ENCODE assay signal across 19 cellular contexts in genomic region chr1:116764906-116765862, GRCh38. TPM values are rescaled to one million over a fixed set of nuclear protein-coding genes. Genes with fewer than 3 reads are reported as not detected.
DNase-seq lines count a peak whose midpoint lies in the region; ATAC-seq and TF ChIP-seq lines count a peak whose summit lies in the region.
"Had no signal": no experiment of that assay in that cellular context is flagged by ENCODE, and none has a peak within 500 bp of the region (broad histone marks: within the 10 kb centered on the region; RNA-seq: fewer than 3 reads in every experiment).

No MANE protein-coding gene starts in this region.

- H3K4me3 ChIP-seq in stomach: no peak overlapping the region
- H3K4me3 ChIP-seq: body of pancreas had no signal

- TF ChIP-seq CTCF in stomach (IDR thresholded peaks at IDR 0.05): no peak

- intact Hi-C loops in activated naive CD4-positive, alpha-beta T cell treated with anti-CD3 and anti-CD28 coated beads for 36 hours (cut with micrococcal nuclease): loop anchor here (1.0 to 5.0 kb wide), 8 partner anchors 7 to 613 kb away; no protein-coding TSS in a partner anchor
- intact Hi-C loops in stomach (cut with DNase I; ENCODE audit: low total_unique reads): no loop called here

- no peaks in the 10 kb centered on the region for H3K36me3 ChIP-seq in stomach

- H3K27ac ChIP-seq in stomach: peak overlapping the region in 4 of 5 donors; percentile 10 to 51 (median 18)
- H3K27ac ChIP-seq: body of pancreas, RWPE1 had no signal

- no peaks in the 10 kb centered on the region for H3K27me3 Mint-ChIP-seq in activated naive CD4-positive, alpha-beta T cell treated with anti-CD3 and anti-CD28 coated beads for 36 hours (ENCODE audit: low read depth)
- H3K27me3 Mint-ChIP-seq in activated CD8-positive, alpha-beta T cell treated with anti-CD3 and anti-CD28 coated beads, Interleukin-2, amount 10 ng/mL, durations not matched to agents 7 days and 5 days (ENCODE audit: low read depth): no peaks in the 10 kb centered on the region
- H3K27me3 Mint-ChIP-seq in effector memory CD8-positive, alpha-beta T cell: no peaks in the 10 kb centered on the region

- H3K27ac Mint-ChIP-seq in activated naive CD4-positive, alpha-beta T cell treated with anti-CD3 and anti-CD28 coated beads for 36 hours: peak overlapping the region; percentile 100
- peak overlapping the region; percentile 99 for H3K27ac Mint-ChIP-seq in activated CD8-positive, alpha-beta T cell treated with anti-CD3 and anti-CD28 coated beads, Interleukin-2, amount 10 ng/mL, durations not matched to agents 7 days and 5 days
- H3K27ac Mint-ChIP-seq in effector memory CD8-positive, alpha-beta T cell: peak overlapping the region; percentile 96 to 97
- H3K27ac Mint-ChIP-seq: nephron had no signal

- no peak for TF ChIP-seq EP300 in stomach (IDR thresholded peaks at IDR 0.05)

- H3K4me1 ChIP-seq in stomach: peaks cover 0 to 18% (median 0%) of the 10 kb centered on the region in 4 donors

- peak; percentile 12 for DNase-seq in activated naive CD4-positive, alpha-beta T cell treated with anti-CD3 and anti-CD28 coated beads for 36 hours
- DNase-seq in activated naive CD4-positive, alpha-beta T cell treated with Interleukin-2 at 50 U/mL for 16 hours: no peak
- no peak for DNase-seq in activated CD8-positive, alpha-beta T cell treated with anti-CD3 and anti-CD28 coated beads, Interleukin-2, amount 10 ng/mL, durations not matched to agents 7 days and 5 days
- no peak for DNase-seq in effector memory CD8-positive, alpha-beta T cell
- no peak for DNase-seq in stomach
- DNase-seq in dedifferentiated amniotic fluid mesenchymal stem cell (ENCODE audit: extremely low spot score): no peak
- DNase-seq in HuH-7.5 (ENCODE audit: low spot score): no peak
- DNase-seq: body of pancreas; dermis blood vessel endothelial cell; glutamatergic neuron; H7; NCI-H2227 treated with DMSO at 0.1 percent for 48 hours; stimulated activated CD4-positive, alpha-beta T cell treated with anti-CD3 and anti-CD28 coated beads, Interleukin-12 subunit alpha, Interleukin-12 subunit beta, amount 100 ng/mL, for 4 hours had no signal

- WGBS in stomach, 5 donors: 84 to 94% (median 92%) methylated on average over 13 to 15 of the region's 15 CpGs

- H3K9me3 ChIP-seq in stomach: peaks cover 0 to 9% (median 3%) of the 10 kb centered on the region in 4 donors
- H3K9me3 ChIP-seq: body of pancreas had no signal

- H3K9me3 Mint-ChIP-seq in activated naive CD4-positive, alpha-beta T cell treated with anti-CD3 and anti-CD28 coated beads for 36 hours: no peaks in the 10 kb centered on the region
- no peaks in the 10 kb centered on the region for H3K9me3 Mint-ChIP-seq in activated CD8-positive, alpha-beta T cell treated with anti-CD3 and anti-CD28 coated beads, Interleukin-2, amount 10 ng/mL, durations not matched to agents 7 days and 5 days (ENCODE audit: insufficient read depth)
- no peaks in the 10 kb centered on the region for H3K9me3 Mint-ChIP-seq in effector memory CD8-positive, alpha-beta T cell
- H3K9me3 Mint-ChIP-seq: nephron had no signal

- POLR2A ChIA-PET in activated CD8-positive, alpha-beta T cell treated with anti-CD3 and anti-CD28 coated beads, Interleukin-2, amount 10 ng/mL, durations not matched to agents 7 days and 5 days (lab: Charles Lee): interaction anchor here (0.8 to 24.5 kb wide), 20 partner anchors 7 to 1172 kb away, joined by 3 to 548 read pairs (median 10); partner anchors contain the start of genes CD2 and TTF2

- H3K27me3 ChIP-seq in stomach: no peaks in the 10 kb centered on the region
- H3K27me3 ChIP-seq: body of pancreas had no signal

- peak overlapping the region; percentile 100 for H3K4me3 Mint-ChIP-seq in activated naive CD4-positive, alpha-beta T cell treated with anti-CD3 and anti-CD28 coated beads for 36 hours
- H3K4me3 Mint-ChIP-seq in activated CD8-positive, alpha-beta T cell treated with anti-CD3 and anti-CD28 coated beads, Interleukin-2, amount 10 ng/mL, durations not matched to agents 7 days and 5 days: peak overlapping the region; percentile 79
- H3K4me3 Mint-ChIP-seq in effector memory CD8-positive, alpha-beta T cell: peak overlapping the region; percentile 84 to 99
- H3K4me3 Mint-ChIP-seq: nephron had no signal

- no peak for TF ChIP-seq POLR2A in stomach (IDR thresholded peaks at IDR 0.05)

- peaks cover 92% of the 10 kb centered on the region for H3K36me3 Mint-ChIP-seq in activated naive CD4-positive, alpha-beta T cell treated with anti-CD3 and anti-CD28 coated beads for 36 hours (ENCODE audit: low read depth)
- peaks cover 93% of the 10 kb centered on the region for H3K36me3 Mint-ChIP-seq in activated CD8-positive, alpha-beta T cell treated with anti-CD3 and anti-CD28 coated beads, Interleukin-2, amount 10 ng/mL, durations not matched to agents 7 days and 5 days (ENCODE audit: low read depth)
- H3K36me3 Mint-ChIP-seq in effector memory CD8-positive, alpha-beta T cell (ENCODE audit: insufficient read depth): peaks cover 100% of the 10 kb centered on the region

- H3K4me1 Mint-ChIP-seq in activated naive CD4-positive, alpha-beta T cell treated with anti-CD3 and anti-CD28 coated beads for 36 hours (ENCODE audit: low read depth): peaks cover 95% of the 10 kb centered on the region
- H3K4me1 Mint-ChIP-seq in activated CD8-positive, alpha-beta T cell treated with anti-CD3 and anti-CD28 coated beads, Interleukin-2, amount 10 ng/mL, durations not matched to agents 7 days and 5 days (ENCODE audit: low read depth): peaks cover 100% of the 10 kb centered on the region
- H3K4me1 Mint-ChIP-seq in effector memory CD8-positive, alpha-beta T cell (ENCODE audit: low read depth in 2 of 2): peaks cover 87 to 90% of the 10 kb centered on the region in 2 donors

- ATAC-seq in activated CD8-positive, alpha-beta T cell treated with anti-CD3 and anti-CD28 coated beads, Interleukin-2, amount 10 ng/mL, durations not matched to agents 7 days and 5 days: no peak
- ATAC-seq in effector memory CD8-positive, alpha-beta T cell (replicated peaks): no peak
- ATAC-seq in HG02870 (IDR thresholded peaks at IDR 0.05; ENCODE audit: unreplicated experiment): no peak

- CTCF ChIA-PET in activated naive CD4-positive, alpha-beta T cell treated with anti-CD3 and anti-CD28 coated beads for 36 hours (lab: Charles Lee): interaction anchor here (0.7 to 7.4 kb wide), 14 partner anchors 8 to 295 kb away, joined by 3 to 96 read pairs (median 11); partner anchors contain the start of genes CD2 and TTF2
- CTCF ChIA-PET in activated CD8-positive, alpha-beta T cell treated with anti-CD3 and anti-CD28 coated beads, Interleukin-2, amount 10 ng/mL, durations not matched to agents 7 days and 5 days (lab: Charles Lee): interaction anchor here (0.8 to 15.2 kb wide), 24 partner anchors 8 to 295 kb away, joined by 3 to 229 read pairs (median 7); partner anchors contain the start of genes CD2 and TTF2

RNA-seq across cellular contexts. Expression of gene CD2, which starts 11.0 kb away (rescaled TPM):
- 100 to 1,000 TPM; 251 to 264 TPM for total RNA-seq in activated naive CD4-positive, alpha-beta T cell treated with anti-CD3 and anti-CD28 coated beads for 36 hours
- total RNA-seq in activated CD8-positive, alpha-beta T cell treated with anti-CD3 and anti-CD28 coated beads, Interleukin-2, amount 10 ng/mL, durations not matched to agents 7 days and 5 days: 100 to 1,000 TPM; 186 to 189 TPM
- total RNA-seq in stomach: 10 to 100 TPM in 1 of 5 donors, 1 to 10 TPM in 3, not detected in 1; 2.9 to 14.3 (median 4.8) TPM
- 1 to 10 TPM; 1.7 to 9.8 (median 3.3) TPM for polyA plus RNA-seq in stomach
- total RNA-seq: dermis blood vessel endothelial cell, H7, LHCN-M2, lung microvascular endothelial cell, pulmonary artery endothelial cell had no signal

Comparison
In these comparisons a context has a peak if more than half of its experiments do, and no peak if none do; other contexts are left out.
1. RNA of gene CD2, which starts 11.0 kb away (total RNA-seq): 251 to 264 TPM in activated naive CD4-positive, alpha-beta T cell treated with anti-CD3 and anti-CD28 coated beads for 36 hours and 186 to 189 TPM in activated CD8-positive, alpha-beta T cell treated with anti-CD3 and anti-CD28 coated beads, Interleukin-2, amount 10 ng/mL, durations not matched to agents 7 days and 5 days; 2.9 to 14.3 TPM in stomach; every median in the first group is over 10 times any median in the second.
2. Peak in every context shown above with its lines, with median percentiles within 50 percentile points of each other: H3K27ac Mint-ChIP-seq and H3K4me3 Mint-ChIP-seq.